ENCODE assay signal across 9 cellular contexts in the genomic region with DNA sequence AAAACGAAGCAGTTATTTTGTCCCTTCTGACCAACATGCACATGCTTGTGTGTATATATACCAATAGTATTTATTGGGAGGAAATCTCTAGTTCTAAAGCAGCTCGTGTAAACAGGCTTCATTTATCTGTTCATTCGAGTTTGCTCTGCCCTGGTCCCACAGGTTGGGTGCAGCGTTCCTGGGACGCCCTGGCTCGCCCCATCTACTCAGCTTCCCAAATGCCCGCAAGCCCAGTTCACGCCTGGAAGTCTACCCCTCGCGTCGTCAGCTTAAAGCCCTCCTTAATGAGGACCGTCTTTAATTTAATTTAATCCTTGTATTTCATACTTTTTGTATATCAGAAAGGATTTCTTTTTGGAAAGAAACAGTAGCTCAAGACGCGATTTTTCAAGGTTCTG. TPM values are rescaled to one million over a fixed set of nuclear protein-coding genes. Genes with fewer than 3 reads are reported as not detected.
DNase-seq lines count a peak whose midpoint lies in the region; TF ChIP-seq lines count a peak whose summit lies in the region.
"Had no signal": no experiment of that assay in that cellular context is flagged by ENCODE, and none has a peak within 500 bp of the region (broad histone marks: within the 10 kb centered on the region; RNA-seq: fewer than 3 reads in every experiment).

No MANE protein-coding gene starts in this region.

- H3K9me2 ChIP-seq in Karpas-422 (replicated peaks; ENCODE audit: insufficient read depth, low read length) = no peaks in the 10 kb centered on the region

- POLR2A ChIA-PET in activated CD4-positive, alpha-beta T cell treated with anti-CD3 and anti-CD28 coated beads, Interleukin-2, amount 10 ng/mL, durations not matched to agents 7 days and 5 days (lab: Charles Lee) = no interaction called here

- peaks cover 12% of the 10 kb centered on the region for H3K36me3 Mint-ChIP-seq in activated CD4-positive, alpha-beta T cell treated with anti-CD3 and anti-CD28 coated beads, Interleukin-2, amount 10 ng/mL, durations not matched to agents 7 days and 5 days (ENCODE audit: low read depth)
- H3K36me3 Mint-ChIP-seq in brain = peaks cover 17% of the 10 kb centered on the region

- H3K9ac ChIP-seq in liver (ENCODE audit: low read depth in 1 of 2, low read length in 2 of 2) (peak overlapping the region in 1 of 2 donors; percentile 31), Karpas-422 (ENCODE audit: low read length) (no peak overlapping the region)

- H3K4me3 ChIP-seq in liver (ENCODE audit: low read depth in 1 of 3, low read length in 3 of 3) (peak overlapping the region; percentile 41 to 67 (median 63)), tibial nerve (peak overlapping the region; percentile 35 to 64 (median 48)), Karpas-422 (ENCODE audit: low read length) (no peak overlapping the region)

- no peak for TF ChIP-seq EP300 in tibial nerve (IDR thresholded peaks at IDR 0.05)

- H3K4me2 ChIP-seq in Karpas-422 (ENCODE audit: low read depth, low read length, poor library complexity, severe bottlenecking) = no peak overlapping the region

- CTCF ChIA-PET in activated CD4-positive, alpha-beta T cell treated with anti-CD3 and anti-CD28 coated beads, Interleukin-2, amount 10 ng/mL, durations not matched to agents 7 days and 5 days (lab: Charles Lee) = no interaction called here

- TF ChIP-seq RAD21 in liver (IDR thresholded peaks at IDR 0.05) = no peak

- peaks cover 21% of the 10 kb centered on the region for H3K4me1 Mint-ChIP-seq in activated CD4-positive, alpha-beta T cell treated with anti-CD3 and anti-CD28 coated beads, Interleukin-2, amount 10 ng/mL, durations not matched to agents 7 days and 5 days
- peaks cover 11% of the 10 kb centered on the region for H3K4me1 Mint-ChIP-seq in brain

- H3K9me3 ChIP-seq in liver (ENCODE audit: control insufficient read depth in 4 of 4, low read length in 3 of 4) (no peaks in the 10 kb centered on the region), tibial nerve (no peaks in the 10 kb centered on the region), Karpas-422 (ENCODE audit: low read length) (no peaks in the 10 kb centered on the region)

- 22% methylated on average over 14 of the region's 14 CpGs for WGBS in liver
- 11 to 13% methylated on average over 14 of the region's 14 CpGs for WGBS in tibial nerve, 2 donors

- no peaks in the 10 kb centered on the region for H3K9me3 Mint-ChIP-seq in activated CD4-positive, alpha-beta T cell treated with anti-CD3 and anti-CD28 coated beads, Interleukin-2, amount 10 ng/mL, durations not matched to agents 7 days and 5 days
- peaks cover 0 to 3% (median 0%) of the 10 kb centered on the region in 5 experiments for H3K9me3 Mint-ChIP-seq in brain

- peaks cover 2 to 13% (median 10%) of the 10 kb centered on the region in 4 donors for H3K4me1 ChIP-seq in liver (ENCODE audit: control insufficient read depth in 4 of 4, insufficient read depth in 4 of 4, low read length in 3 of 4)
- H3K4me1 ChIP-seq in tibial nerve = peaks cover 0 to 22% (median 10%) of the 10 kb centered on the region in 4 donors
- H3K4me1 ChIP-seq in Karpas-422 (ENCODE audit: low read length) = peaks cover 4% of the 10 kb centered on the region; the same call in 1 of the 2 replicates

- no peaks in the 10 kb centered on the region for H4K20me1 ChIP-seq in Karpas-422 (ENCODE audit: insufficient read depth, low read depth, low read length)

- no peak overlapping the region for H3K27ac Mint-ChIP-seq in activated CD4-positive, alpha-beta T cell treated with anti-CD3 and anti-CD28 coated beads, Interleukin-2, amount 10 ng/mL, durations not matched to agents 7 days and 5 days
- H3K27ac Mint-ChIP-seq in brain = peak overlapping the region in 2 of 5 experiments; percentile 61 to 73

- no peaks in the 10 kb centered on the region for H3K27me3 ChIP-seq in liver (ENCODE audit: control insufficient read depth in 4 of 4, insufficient read depth in 4 of 4, low read length in 3 of 4)
- H3K27me3 ChIP-seq in tibial nerve = no peaks in the 10 kb centered on the region
- H3K27me3 ChIP-seq in Karpas-422 (ENCODE audit: low read length) = no peaks in the 10 kb centered on the region

- H3K27me3 Mint-ChIP-seq in activated CD4-positive, alpha-beta T cell treated with anti-CD3 and anti-CD28 coated beads, Interleukin-2, amount 10 ng/mL, durations not matched to agents 7 days and 5 days = peaks cover 32% of the 10 kb centered on the region
- H3K27me3 Mint-ChIP-seq in brain = peaks cover 24% of the 10 kb centered on the region

- no peak for DNase-seq in activated CD4-positive, alpha-beta T cell treated with anti-CD3 and anti-CD28 coated beads, Interleukin-2, amount 10 ng/mL, durations not matched to agents 7 days and 5 days
- DNase-seq in activated CD4-positive, alpha-beta T cell treated with anti-CD3 and anti-CD28 coated beads, Interleukin-2, amount 50 U/mL, for 48 hours = no peak
- DNase-seq in tibial nerve (ENCODE audit: low spot score in 2 of 2) (no peak), Karpas-422 (no peak)
- no peak for DNase-seq in stimulated activated CD4-positive, alpha-beta T cell treated with anti-CD3 and anti-CD28 coated beads, Interleukin-15, amount 100 ng/mL, for 24 hours
- DNase-seq in stimulated activated CD4-positive, alpha-beta T cell treated with anti-CD3 and anti-CD28 coated beads, Interleukin-12 subunit alpha, Interleukin-12 subunit beta, amount 100 ng/mL, for 4 hours = no peak
- DNase-seq: KG1 had no signal

- TF ChIP-seq CTCF in brain (conservative IDR thresholded peaks at IDR 0.05) = no peak
- TF ChIP-seq CTCF in liver (IDR thresholded peaks at IDR 0.05; ENCODE audit: low read depth, low read length, missing input control) = no peak
- no peak for TF ChIP-seq CTCF in tibial nerve (IDR thresholded peaks at IDR 0.05)

- peak overlapping the region; percentile 54 for H3K4me3 Mint-ChIP-seq in activated CD4-positive, alpha-beta T cell treated with anti-CD3 and anti-CD28 coated beads, Interleukin-2, amount 10 ng/mL, durations not matched to agents 7 days and 5 days
- H3K4me3 Mint-ChIP-seq in brain = peak overlapping the region; percentile 80 to 88 (median 83)

- peaks cover 0 to 3% (median 0%) of the 10 kb centered on the region in 4 donors for H3K36me3 ChIP-seq in liver (ENCODE audit: control insufficient read depth in 4 of 4, insufficient read depth in 3 of 4, low read depth in 1 of 4, low read length in 3 of 4)
- H3K36me3 ChIP-seq in tibial nerve = peaks cover 0 to 19% (median 0%) of the 10 kb centered on the region in 3 donors
- H3K36me3 ChIP-seq in Karpas-422 (ENCODE audit: insufficient read depth, low read length) = no peaks in the 10 kb centered on the region

- no peak for TF ChIP-seq POLR2A in tibial nerve (IDR thresholded peaks at IDR 0.05)

- no peak overlapping the region for H2AFZ ChIP-seq in Karpas-422 (ENCODE audit: low read length)

- no peaks in the 10 kb centered on the region for H3K79me2 ChIP-seq in Karpas-422 (ENCODE audit: low read length)

- no peak overlapping the region for H3K27ac ChIP-seq in liver (ENCODE audit: low read depth in 1 of 2, low read length in 2 of 2)
- peak overlapping the region in 2 of 4 donors; percentile 36 to 69 for H3K27ac ChIP-seq in tibial nerve
- no peak overlapping the region for H3K27ac ChIP-seq in Karpas-422 (ENCODE audit: low read length)

TF ChIP-seq in liver, 16 proteins besides CTCF, POLR2A, EP300 and RAD21:
- TF ChIP-seq FOXA2 (IDR thresholded peaks at IDR 0.05) = no peak
- TF ChIP-seq, protein P1, sequence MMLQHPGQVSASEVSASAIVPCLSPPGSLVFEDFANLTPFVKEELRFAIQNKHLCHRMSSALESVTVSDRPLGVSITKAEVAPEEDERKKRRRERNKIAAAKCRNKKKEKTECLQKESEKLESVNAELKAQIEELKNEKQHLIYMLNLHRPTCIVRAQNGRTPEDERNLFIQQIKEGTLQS (IDR thresholded peaks at IDR 0.05) = no peak
- no peak for TF ChIP-seq HNF4G (IDR thresholded peaks at IDR 0.05)
- TF ChIP-seq NR2F2 (IDR thresholded peaks at IDR 0.05) = no peak
- TF ChIP-seq, protein P2, sequence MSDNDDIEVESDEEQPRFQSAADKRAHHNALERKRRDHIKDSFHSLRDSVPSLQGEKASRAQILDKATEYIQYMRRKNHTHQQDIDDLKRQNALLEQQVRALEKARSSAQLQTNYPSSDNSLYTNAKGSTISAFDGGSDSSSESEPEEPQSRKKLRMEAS (IDR thresholded peaks at IDR 0.05) = no peak
- TF ChIP-seq EGR1 (IDR thresholded peaks at IDR 0.05; ENCODE audit: low read depth in 2 of 2) = no peak
- no peak for TF ChIP-seq FOXA1 (IDR thresholded peaks at IDR 0.05)

RNA-seq across cellular contexts. Expression of a gene that starts 0.6 kb away (rescaled TPM):
- total RNA-seq in activated CD4-positive, alpha-beta T cell treated with anti-CD3 and anti-CD28 coated beads, Interleukin-2, amount 10 ng/mL, durations not matched to agents 7 days and 5 days = under 1 TPM; 0.27 to 0.31 TPM
- polyA plus RNA-seq in brain (ENCODE audit: insufficient read depth, low read depth, low replicate concordance) = 1.7 TPM
- 1 to 10 TPM; 1.1 to 2.8 TPM for total RNA-seq in liver
- polyA plus RNA-seq in liver = 1 to 10 TPM in 1 of 2 donors, under 1 TPM in 1; 0.74 to 1.7 TPM
- 10 to 100 TPM in 1 of 4 donors, 1 to 10 TPM in 3; 6.1 to 10.5 (median 7.8) TPM for total RNA-seq in tibial nerve
- 1.1 and 1.6 TPM in 2 replicates for total RNA-seq in Karpas-422 (2014; rRNA removed; shearing (Covaris generic); ENCODE audit: low replicate concordance)

RNA-seq across cellular contexts. Expression of a gene that starts 45.1 kb away (rescaled TPM):
- 10 to 100 TPM; 42.7 to 47.4 TPM for total RNA-seq in activated CD4-positive, alpha-beta T cell treated with anti-CD3 and anti-CD28 coated beads, Interleukin-2, amount 10 ng/mL, durations not matched to agents 7 days and 5 days
- polyA plus RNA-seq in brain (ENCODE audit: insufficient read depth, low read depth, low replicate concordance) = 5.6 TPM
- 10 to 100 TPM; 20.1 to 34.6 TPM for total RNA-seq in liver
- 10 to 100 TPM; 10.1 to 32.3 TPM for polyA plus RNA-seq in liver
- total RNA-seq in tibial nerve = 10 to 100 TPM; 42.6 to 57.6 (median 48.8) TPM
- total RNA-seq in Karpas-422 (2014; rRNA removed; shearing (Covaris generic); ENCODE audit: low replicate concordance) = 43.3 and 48.7 TPM in 2 replicates

RNA-seq across cellular contexts. Expression of a gene that starts 49.9 kb away (rescaled TPM):
- total RNA-seq in activated CD4-positive, alpha-beta T cell treated with anti-CD3 and anti-CD28 coated beads, Interleukin-2, amount 10 ng/mL, durations not matched to agents 7 days and 5 days = 100 to 1,000 TPM in 1 of 2 experiments, 10 to 100 TPM in 1; 94.1 to 119 TPM
- polyA plus RNA-seq in brain (ENCODE audit: insufficient read depth, low read depth, low replicate concordance) = 13.0 TPM
- total RNA-seq in liver = 10 to 100 TPM in 1 of 2 donors, 1 to 10 TPM in 1; 2.7 to 40.9 TPM
- 1 to 10 TPM; 2.4 to 3.0 TPM for polyA plus RNA-seq in liver
- total RNA-seq in tibial nerve = 10 to 100 TPM in 1 of 4 donors, 1 to 10 TPM in 3; 6.6 to 12.3 (median 7.4) TPM
- 30.7 and 46.2 TPM in 2 replicates for total RNA-seq in Karpas-422 (2014; rRNA removed; shearing (Covaris generic); ENCODE audit: low replicate concordance)
